In the genomic region with DNA sequence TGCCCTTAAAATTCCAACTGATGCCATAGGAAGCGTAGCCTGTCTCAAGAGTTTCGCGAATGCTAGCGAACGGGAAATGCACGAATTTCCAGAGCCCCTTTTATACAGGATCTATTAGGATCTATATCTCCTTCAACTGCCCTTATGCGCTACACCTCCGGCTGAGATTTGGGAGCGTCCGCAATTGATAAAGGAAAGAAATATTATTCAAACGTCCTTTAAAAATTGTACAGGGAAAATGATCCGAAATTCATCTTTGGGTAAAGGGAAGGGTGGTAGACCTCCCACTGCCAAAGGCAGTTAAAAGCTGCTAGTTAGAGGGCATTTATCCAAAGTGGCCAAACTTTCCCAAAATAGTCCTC, we compare ENCODE assay signal across 8 cellular contexts. TPM values are rescaled to one million over a fixed set of nuclear protein-coding genes. Genes with fewer than 3 reads are reported as not detected.
DNase-seq lines count a peak whose midpoint lies in the region; ATAC-seq and TF ChIP-seq lines count a peak whose summit lies in the region.

No MANE protein-coding gene starts in this region.

- H3K4me1 ChIP-seq in right lobe of liver (peaks cover 0 to 37% (median 10%) of the 10 kb centered on the region in 4 donors), testis (peaks cover 5% of the 10 kb centered on the region)

- TF ChIP-seq CTCF in astrocyte of the cerebellum (IDR thresholded peaks at IDR 0.05; ENCODE audit: low read depth, low read length, missing control alignments) (no peak), right lobe of liver (IDR thresholded peaks at IDR 0.05) (no peak), testis (IDR thresholded peaks at IDR 0.05) (no peak)

- intact Hi-C loops in activated CD4-positive, alpha-beta T cell treated with anti-CD3 and anti-CD28 coated beads, Interleukin-2, amount 10 ng/mL, durations not matched to agents 24 days and 14 days (cut with micrococcal nuclease) = loop anchor here (5.0 to 10.0 kb wide), 3 partner anchors 384 to 709 kb away; a partner anchor contains a TSS
- intact Hi-C loops in right lobe of liver (cut with DNase I) = no loop called here
- intact Hi-C loops in testis (cut with DNase I; ENCODE audit: low total_unique reads) = no loop called here

- peak overlapping the region; percentile 91 for H3K4me3 Mint-ChIP-seq in activated CD4-positive, alpha-beta T cell treated with anti-CD3 and anti-CD28 coated beads, Interleukin-2, amount 10 ng/mL, durations not matched to agents 24 days and 14 days

- peaks cover 43% of the 10 kb centered on the region for H3K27me3 Mint-ChIP-seq in activated CD4-positive, alpha-beta T cell treated with anti-CD3 and anti-CD28 coated beads, Interleukin-2, amount 10 ng/mL, durations not matched to agents 24 days and 14 days

- in situ Hi-C loops in astrocyte of the cerebellum (cut with HindIII; ENCODE audit: low sequenced_read_pairs) = loop anchor here (25.0 kb wide), 1 partner anchor 504 kb away; no protein-coding TSS in a partner anchor

- H3K4me3 ChIP-seq in astrocyte of the cerebellum (ENCODE audit: low read depth, low read length) (peak overlapping the region; percentile 86), right lobe of liver (peak overlapping the region; percentile 54 to 86 (median 78)), testis (peak overlapping the region; percentile 86 to 91)

- DNase-seq in activated CD4-positive, alpha-beta T cell treated with anti-CD3 and anti-CD28 coated beads, Interleukin-2, amount 10 ng/mL, durations not matched to agents 24 days and 14 days = no peak
- no peak for DNase-seq in activated CD4-positive, alpha-beta T cell treated with anti-CD3 and anti-CD28 coated beads, Interleukin-2, amount 50 U/mL, for 1 hour
- no peak for DNase-seq in astrocyte of the cerebellum (ENCODE audit: low read depth)
- DNase-seq in right lobe of liver = no peak
- peak; percentile 34 for DNase-seq in testis
- no peak for DNase-seq in NCI-H345 (lab: John Stamatoyannopoulos, UW)
- DNase-seq in NCI-H128 (lab: John Stamatoyannopoulos, UW; ENCODE audit: unreplicated experiment) = no peak

- no peaks in the 10 kb centered on the region for H3K36me3 Mint-ChIP-seq in activated CD4-positive, alpha-beta T cell treated with anti-CD3 and anti-CD28 coated beads, Interleukin-2, amount 10 ng/mL, durations not matched to agents 24 days and 14 days (ENCODE audit: low read depth)

- H3K27me3 ChIP-seq in right lobe of liver = no peaks in the 10 kb centered on the region
- no peaks in the 10 kb centered on the region for H3K27me3 ChIP-seq in testis

- TF ChIP-seq POLR2A in right lobe of liver (IDR thresholded peaks at IDR 0.05) = no peak
- no peak for TF ChIP-seq POLR2A in testis (IDR thresholded peaks at IDR 0.05)

- ATAC-seq in right lobe of liver (no peak), HG03469 (IDR thresholded peaks at IDR 0.05; ENCODE audit: unreplicated experiment) (no peak)

- peaks cover 25% of the 10 kb centered on the region for H3K4me1 Mint-ChIP-seq in activated CD4-positive, alpha-beta T cell treated with anti-CD3 and anti-CD28 coated beads, Interleukin-2, amount 10 ng/mL, durations not matched to agents 24 days and 14 days

- H3K9me3 Mint-ChIP-seq in activated CD4-positive, alpha-beta T cell treated with anti-CD3 and anti-CD28 coated beads, Interleukin-2, amount 10 ng/mL, durations not matched to agents 24 days and 14 days = no peaks in the 10 kb centered on the region

- H3K9me3 ChIP-seq in right lobe of liver (no peaks in the 10 kb centered on the region), testis (no peaks in the 10 kb centered on the region)

- H3K27ac ChIP-seq in right lobe of liver (peak overlapping the region; percentile 42 to 91 (median 78)), testis (peak overlapping the region in 1 of 2 donors; percentile 71)

- 3% methylated on average over 12 of the region's 12 CpGs for WGBS in right lobe of liver (ENCODE audit: insufficient coverage, low coverage, low lambda C conversion rate, missing lambda C conversion rate)
- WGBS in testis, 2 donors = 3 to 4% methylated on average over 12 of the region's 12 CpGs

- H3K36me3 ChIP-seq in right lobe of liver (no peaks in the 10 kb centered on the region), testis (ENCODE audit: low read depth, missing control alignments) (no peaks in the 10 kb centered on the region)

- no peak overlapping the region for H3K27ac Mint-ChIP-seq in activated CD4-positive, alpha-beta T cell treated with anti-CD3 and anti-CD28 coated beads, Interleukin-2, amount 10 ng/mL, durations not matched to agents 24 days and 14 days

RNA-seq across cellular contexts. Expression of a gene that starts 0.6 kb away (rescaled TPM):
- 0.14 and 0.28 TPM in 2 replicates for total RNA-seq in activated CD4-positive, alpha-beta T cell treated with anti-CD3 and anti-CD28 coated beads, Interleukin-2, amount 10 ng/mL, durations not matched to agents 24 days and 14 days
- total RNA-seq in right lobe of liver (10 to 100 TPM in 3 of 6 experiments, 1 to 10 TPM in 3; 4.8 to 15.9 (median 8.9) TPM), testis (10 to 100 TPM; 17.6 to 19.9 TPM)
- polyA plus RNA-seq in testis (ENCODE audit: insufficient read depth, low read depth, low replicate concordance) = 28.1 TPM
